17 cellular contexts compared by ENCODE assay signal in genomic region chr9:17863213-17863883, GRCh38.
DNase-seq lines count a peak whose midpoint lies in the region; ATAC-seq and TF ChIP-seq lines count a peak whose summit lies in the region.
"Had no signal": no experiment of that assay in that cellular context is flagged by ENCODE, and none has a peak within 500 bp of the region (broad histone marks: within the 10 kb centered on the region; RNA-seq: fewer than 3 reads in every experiment).

No MANE protein-coding gene starts in this region.

- H3K9me3 ChIP-seq in BLaER1 (no peaks in the 10 kb centered on the region), MG63 (no peaks in the 10 kb centered on the region)

- no peak overlapping the region for H3K27ac ChIP-seq in BLaER1
- no peak overlapping the region for H3K27ac ChIP-seq in coronary artery
- H3K27ac ChIP-seq: foreskin keratinocyte had no signal

- ATAC-seq in GM19043 (IDR thresholded peaks at IDR 0.05; ENCODE audit: low read depth, unreplicated experiment) (peak; percentile 81), HG02588 (IDR thresholded peaks at IDR 0.05; ENCODE audit: unreplicated experiment) (peak; percentile 90), HG03280 (IDR thresholded peaks at IDR 0.05; ENCODE audit: unreplicated experiment) (peak; percentile 73)
- ATAC-seq: foreskin keratinocyte, left colon had no signal

- H3K4me3 ChIP-seq in BLaER1: no peak overlapping the region
- H3K4me3 ChIP-seq in coronary artery: no peak overlapping the region
- no peak overlapping the region for H3K4me3 ChIP-seq in MG63

- TF ChIP-seq CTCF in coronary artery (IDR thresholded peaks at IDR 0.05): no peak

- no peaks in the 10 kb centered on the region for H4K20me1 ChIP-seq in BLaER1

- H3K4me2 ChIP-seq in BLaER1: peak overlapping the region; percentile 11; the same call in 1 of the 2 replicates

- peaks cover 9% of the 10 kb centered on the region; the same call in 1 of the 2 replicates for H3K4me1 ChIP-seq in BLaER1
- H3K4me1 ChIP-seq: foreskin keratinocyte had no signal

- no peak overlapping the region for H3K9ac ChIP-seq in BLaER1

- DNase-seq in OCI-M2 (lab: John Stamatoyannopoulos, UW; ENCODE audit: unreplicated experiment) (no peak), globus pallidus (ENCODE audit: low spot score) (no peak), coronary artery (ENCODE audit: low spot score) (no peak), MG63 (no peak)
- DNase-seq: 8988T; activated CD4-positive, alpha-beta T cell treated with anti-CD3 and anti-CD28 coated beads for 1 hour; activated naive CD4-positive, alpha-beta T cell treated with anti-CD3 and anti-CD28 coated beads for 36 hours; DMS 273 treated with DMSO at 0.1 percent for 48 hours; foreskin keratinocyte; left colon; NCI-H226; nucleus accumbens; SIG-M5 had no signal

- H3K27me3 ChIP-seq in BLaER1 (no peaks in the 10 kb centered on the region), MG63 (no peaks in the 10 kb centered on the region; the same call in 1 of the 2 replicates)
- H3K27me3 ChIP-seq: foreskin keratinocyte had no signal

- H3K36me3 ChIP-seq in BLaER1 (no peaks in the 10 kb centered on the region), MG63 (no peaks in the 10 kb centered on the region)
